Comparison of ENCODE assay signal across 9 cellular contexts in the genomic region with DNA sequence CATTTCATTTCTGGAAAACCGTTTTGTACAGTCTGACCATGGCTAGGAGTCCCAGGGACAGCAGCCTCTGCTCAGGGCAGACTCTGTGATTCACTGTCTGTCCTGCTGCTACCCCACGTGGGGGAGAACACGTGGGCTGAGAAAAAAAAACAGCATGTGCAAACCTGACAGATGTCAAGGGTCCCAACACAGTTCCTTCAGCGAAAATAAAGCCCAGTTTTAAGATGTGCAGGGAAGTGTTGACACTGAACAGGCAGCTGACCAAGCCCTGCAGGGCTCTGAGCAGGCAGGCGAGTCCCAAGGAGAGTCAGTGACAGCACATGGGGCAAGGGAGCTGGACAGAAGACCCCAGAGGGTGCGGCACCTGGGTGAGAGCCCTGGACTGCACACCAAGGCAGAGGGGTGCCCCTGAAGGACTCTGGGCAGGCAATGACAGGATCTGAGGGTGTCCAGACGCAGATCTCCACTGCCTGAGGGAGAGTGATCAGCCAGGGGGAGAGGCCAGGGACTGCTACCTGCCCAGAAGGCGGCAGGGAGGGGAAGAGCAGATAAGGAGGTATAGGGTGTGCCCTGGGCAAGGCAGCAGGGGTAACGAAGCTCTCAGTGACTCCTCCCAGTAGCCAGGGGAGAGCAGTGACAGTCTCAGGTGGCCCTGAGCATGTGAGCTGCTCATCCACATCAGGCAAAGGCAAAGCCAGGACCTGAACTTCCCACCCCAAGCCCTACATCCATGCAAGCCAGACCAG. TPM values are rescaled to one million over a fixed set of nuclear protein-coding genes. Genes with fewer than 3 reads are reported as not detected.
DNase-seq lines count a peak whose midpoint lies in the region; ATAC-seq and TF ChIP-seq lines count a peak whose summit lies in the region.
"Had no signal": no experiment of that assay in that cellular context is flagged by ENCODE, and none has a peak within 500 bp of the region (broad histone marks: within the 10 kb centered on the region; RNA-seq: fewer than 3 reads in every experiment).

No MANE protein-coding gene starts in this region.

- intact Hi-C loops in PC-9 (cut with micrococcal nuclease; ENCODE audit: unreplicated experiment): no loop called here
- intact Hi-C loops in esophagus muscularis mucosa (cut with DNase I): loop anchor here (5.0 kb wide), 1 partner anchor 38 kb away; the partner anchor contains the start of gene LSS

- H3K79me2 ChIP-seq in PC-9 (ENCODE audit: low read depth): no peaks in the 10 kb centered on the region

- no peaks in the 10 kb centered on the region for H3K27me3 ChIP-seq in PC-9 (ENCODE audit: insufficient read depth, low read depth)
- peaks cover 0 to 7% (median 0%) of the 10 kb centered on the region in 4 donors for H3K27me3 ChIP-seq in esophagus muscularis mucosa

- TF ChIP-seq POLR2A in esophagus muscularis mucosa (IDR thresholded peaks at IDR 0.05; ENCODE audit: low read depth): no peak

- no peak overlapping the region for H2AFZ ChIP-seq in PC-9

- peaks cover 30% of the 10 kb centered on the region for H3K4me1 Mint-ChIP-seq in nephron

- peak overlapping the region; percentile 37 to 76 (median 45) for H3K27ac Mint-ChIP-seq in nephron

- ATAC-seq in GM21447 (IDR thresholded peaks at IDR 0.05; ENCODE audit: unreplicated experiment): no peak
- no peak for ATAC-seq in GM21381 (IDR thresholded peaks at IDR 0.05; ENCODE audit: unreplicated experiment)
- no peak for ATAC-seq in GM21529 (IDR thresholded peaks at IDR 0.05; ENCODE audit: unreplicated experiment)

- H3K4me3 ChIP-seq in AG10803 (ENCODE audit: low read length) (no peak overlapping the region), PC-9 (no peak overlapping the region), esophagus muscularis mucosa (no peak overlapping the region)

- POLR2A ChIA-PET in PC-9 (lab: Charles Lee; ENCODE audit: unreplicated experiment): no interaction called here

- TSS peak; percentile 39 for BruUV-seq in PC-9 (replicated peaks; lab: Mats Ljungman, UMichigan)

- peak overlapping the region in 2 of 3 experiments; percentile 15 to 61 for H3K4me3 Mint-ChIP-seq in nephron

- DNase-seq in AG10803 (ENCODE audit: low read depth): peak; percentile 45
- no peak for DNase-seq in PC-9
- peak; percentile 90 for DNase-seq in esophagus muscularis mucosa (ENCODE audit: extremely low spot score)
- DNase-seq in OCI-M1 (lab: John Stamatoyannopoulos, UW): no peak
- DNase-seq: activated CD4-positive, alpha-beta T cell treated with anti-CD3 and anti-CD28 coated beads for 1 hour had no signal

- H3K4me1 ChIP-seq in PC-9 (replicated peaks; ENCODE audit: insufficient read depth): peaks cover 16% of the 10 kb centered on the region
- peaks cover 39 to 50% (median 40%) of the 10 kb centered on the region in 4 donors for H3K4me1 ChIP-seq in esophagus muscularis mucosa

- no peak overlapping the region for H3K4me2 ChIP-seq in PC-9

- no peak for TF ChIP-seq EP300 in esophagus muscularis mucosa (IDR thresholded peaks at IDR 0.05)

- no peaks in the 10 kb centered on the region for H3K9me2 ChIP-seq in PC-9 (ENCODE audit: insufficient read depth)

- H3K36me3 ChIP-seq in PC-9 (ENCODE audit: low read depth) (no peaks in the 10 kb centered on the region), esophagus muscularis mucosa (peaks cover 14 to 53% (median 46%) of the 10 kb centered on the region in 4 donors)

- H3K9me3 Mint-ChIP-seq in nephron: no peaks in the 10 kb centered on the region

- H3K9me3 ChIP-seq in PC-9 (ENCODE audit: insufficient read depth, low read depth): no peaks in the 10 kb centered on the region
- H3K9me3 ChIP-seq in esophagus muscularis mucosa: no peaks in the 10 kb centered on the region

- peaks cover 11% of the 10 kb centered on the region for H3F3A ChIP-seq in PC-9 (ENCODE audit: insufficient read depth, low read depth)

- H3K36me3 Mint-ChIP-seq in nephron (ENCODE audit: low read depth): peaks cover 26% of the 10 kb centered on the region

- no peak for TF ChIP-seq CTCF in AG10803 (conservative IDR thresholded peaks at IDR 0.05; ENCODE audit: low read length)
- TF ChIP-seq CTCF in PC-9 (conservative IDR thresholded peaks at IDR 0.05): no peak
- no peak for TF ChIP-seq CTCF in esophagus muscularis mucosa (IDR thresholded peaks at IDR 0.05)
- no peak for TF ChIP-seq CTCF in nephron (IDR thresholded peaks at IDR 0.05; ENCODE audit: unreplicated experiment in 3 of 3)

- H3K27ac ChIP-seq in PC-9: no peak overlapping the region
- H3K27ac ChIP-seq in esophagus muscularis mucosa (replicated peaks in 1 of 4): peak overlapping the region; percentile 74 to 78 (median 74)

- WGBS in esophagus muscularis mucosa: 73% methylated on average over 7 of the region's 9 CpGs

- CTCF ChIA-PET in PC-9 (lab: Charles Lee): no interaction called here

- H3K27me3 Mint-ChIP-seq in nephron (ENCODE audit: low read depth): no peaks in the 10 kb centered on the region

- peaks cover 3% of the 10 kb centered on the region; the same call in 1 of the 2 replicates for H4K20me1 ChIP-seq in PC-9 (ENCODE audit: insufficient read depth)

RNA-seq across cellular contexts. Expression of gene SPATC1L, which starts 5.1 kb away (rescaled TPM):
- total RNA-seq in PC-9 (2021): 31.8 and 32.7 TPM in 2 replicates
- total RNA-seq in esophagus muscularis mucosa: 10 to 100 TPM in 1 of 4 donors, 1 to 10 TPM in 3; 1.3 to 22.0 (median 7.0) TPM

RNA-seq across cellular contexts. Expression of gene FTCD, which starts 34.0 kb away (rescaled TPM):
- total RNA-seq in PC-9 (2021) (5.9 and 7.1 TPM in 2 replicates), esophagus muscularis mucosa (1 to 10 TPM in 2 of 4 donors, under 1 TPM in 1, not detected in 1; 0.26 to 2.5 (median 1.2) TPM)

RNA-seq across cellular contexts. Expression of gene LSS, which starts 39.2 kb away (rescaled TPM):
- total RNA-seq in PC-9 (2021): 69.0 and 92.3 TPM in 2 replicates
- total RNA-seq in esophagus muscularis mucosa: 10 to 100 TPM; 45.3 to 66.3 (median 53.1) TPM

Comparison
In these comparisons a context has a peak if more than half of its experiments do, and no peak if none do; other contexts are left out.
1. DNase-seq: peak in AG10803 (single experiment) and esophagus muscularis mucosa (single experiment); none in PC-9 (0 of 2) and OCI-M1 (single experiment).